Comparison of ENCODE assay signal across 8 cellular contexts in the genomic region with DNA sequence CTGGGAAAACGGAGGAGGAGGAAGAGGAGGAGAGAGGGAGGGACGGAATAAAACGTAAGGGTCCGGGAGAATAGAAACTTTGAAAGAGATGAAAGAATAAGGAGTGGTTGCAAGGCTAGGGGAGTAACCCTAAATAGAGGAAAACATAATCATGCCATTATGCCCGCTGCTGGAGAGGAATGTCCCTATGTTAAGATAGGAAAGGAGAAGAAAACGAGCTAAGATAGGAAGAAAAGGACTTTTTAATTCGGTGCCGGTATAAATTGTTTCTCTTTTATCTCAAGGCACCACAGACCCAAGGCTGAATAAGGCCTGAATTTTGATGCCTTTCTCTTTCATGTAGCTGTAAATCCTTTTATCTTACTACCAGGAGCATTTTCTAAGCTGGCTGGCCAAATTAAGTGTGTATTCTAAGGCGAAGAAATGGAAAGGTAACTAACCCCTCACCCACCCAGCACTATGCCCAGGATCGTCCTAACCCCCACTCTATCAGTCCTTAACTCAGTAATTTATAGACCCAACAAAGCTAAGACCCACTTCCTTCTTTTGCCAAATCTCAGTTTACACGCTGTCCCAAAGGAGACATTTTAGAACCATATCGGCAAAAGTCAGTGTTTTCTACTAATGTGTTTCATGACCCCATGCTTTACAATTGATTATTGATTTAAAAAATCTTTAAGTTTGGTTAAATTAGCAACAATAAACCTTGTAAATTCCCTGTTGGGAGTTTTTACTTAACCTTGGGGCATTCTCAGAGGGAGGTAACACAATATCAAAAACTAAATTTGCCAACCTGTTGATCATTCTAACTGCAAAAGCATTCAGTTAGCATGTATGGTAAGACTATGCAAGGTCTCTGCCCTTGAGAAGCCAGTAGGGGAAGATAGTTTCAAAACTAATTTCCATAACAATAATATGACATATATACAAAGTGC. TPM values are rescaled to one million over a fixed set of nuclear protein-coding genes. Genes with fewer than 3 reads are reported as not detected.
DNase-seq lines count a peak whose midpoint lies in the region; ATAC-seq and TF ChIP-seq lines count a peak whose summit lies in the region.

No MANE protein-coding gene starts in this region.

- no peaks in the 10 kb centered on the region for H4K20me1 ChIP-seq in OCI-LY3 (ENCODE audit: insufficient read depth, low read length)

- peak overlapping the region; percentile 93 for H3K4me2 ChIP-seq in OCI-LY3 (ENCODE audit: low read length)

- H3K4me1 ChIP-seq in OCI-LY3 (ENCODE audit: low read length) = peaks cover 25% of the 10 kb centered on the region

- TF ChIP-seq CTCF in GM06990 (IDR thresholded peaks at IDR 0.05; ENCODE audit: insufficient read depth, low read length, poor library complexity, severe bottlenecking) (no peak), OCI-LY3 (IDR thresholded peaks at IDR 0.05; ENCODE audit: low read depth, low read length) (no peak), epithelial cell of proximal tubule (conservative IDR thresholded peaks at IDR 0.05; ENCODE audit: low read depth, low read length) (no peak)

- no peaks in the 10 kb centered on the region for H3K9me3 ChIP-seq in OCI-LY3 (ENCODE audit: insufficient read depth, low read length)

- ATAC-seq in GM19328 (IDR thresholded peaks at IDR 0.05; ENCODE audit: unreplicated experiment) = no peak
- ATAC-seq in GM19023 (IDR thresholded peaks at IDR 0.05; ENCODE audit: unreplicated experiment) = no peak

- peak overlapping the region; percentile 100 for H3K9ac ChIP-seq in OCI-LY3 (ENCODE audit: low read length)

- H3K79me2 ChIP-seq in OCI-LY3 (ENCODE audit: low read length) = peaks cover 30% of the 10 kb centered on the region

- H3K4me3 ChIP-seq in GM06990 (replicated peaks; ENCODE audit: low read depth, low read length) (peak overlapping the region; percentile 67), OCI-LY3 (ENCODE audit: low read length) (peak overlapping the region; percentile 100), epithelial cell of proximal tubule (ENCODE audit: low read depth, low read length) (peak overlapping the region; percentile 70)

- DNase-seq in GM06990 (ENCODE audit: extremely low read depth, insufficient read length) = peak; percentile 9
- DNase-seq in epithelial cell of proximal tubule (ENCODE audit: low read depth) = no peak
- peak; percentile 26 for DNase-seq in pons (ENCODE audit: low spot score)
- no peak for DNase-seq in foreskin melanocyte
- no peak for DNase-seq in NCI-H2107 treated with DMSO at 0.1 percent for 48 hours (lab: John Stamatoyannopoulos, UW; ENCODE audit: unreplicated experiment)

- H3K27ac ChIP-seq in OCI-LY3 (ENCODE audit: low read length) = peak overlapping the region; percentile 95

- H3K36me3 ChIP-seq in GM06990 (ENCODE audit: control insufficient read depth, insufficient read depth, low read length) (no peaks in the 10 kb centered on the region), OCI-LY3 (replicated peaks; ENCODE audit: low read depth, low read length) (peaks cover 4% of the 10 kb centered on the region)

- H3K27me3 ChIP-seq in GM06990 (replicated peaks; ENCODE audit: control insufficient read depth, insufficient read depth, low read length) (no peaks in the 10 kb centered on the region), OCI-LY3 (ENCODE audit: low read depth, low read length) (no peaks in the 10 kb centered on the region)

- peak overlapping the region; percentile 72 for H2AFZ ChIP-seq in OCI-LY3 (ENCODE audit: low read depth, low read length)

RNA-seq across cellular contexts. Expression of gene CUL4B, which starts 1.1 kb away (rescaled TPM):
- 18.5 and 28.1 TPM in 2 replicates for total RNA-seq in epithelial cell of proximal tubule

RNA-seq across cellular contexts. Expression of gene MCTS1, which starts 42.0 kb away (rescaled TPM):
- total RNA-seq in epithelial cell of proximal tubule = 47.6 and 54.2 TPM in 2 replicates

Comparison
In these comparisons a context has a peak if more than half of its experiments do, and no peak if none do; other contexts are left out.
1. DNase-seq: peak in GM06990 (single experiment) and pons (single experiment); none in epithelial cell of proximal tubule (single experiment), foreskin melanocyte (single experiment) and NCI-H2107 treated with DMSO at 0.1 percent for 48 hours (single experiment).
2. Peak in every context shown above with its lines, with median percentiles within 50 percentile points of each other: H3K4me3 ChIP-seq.